ENCODE assay signal across 1 cellular context in the genomic region with DNA sequence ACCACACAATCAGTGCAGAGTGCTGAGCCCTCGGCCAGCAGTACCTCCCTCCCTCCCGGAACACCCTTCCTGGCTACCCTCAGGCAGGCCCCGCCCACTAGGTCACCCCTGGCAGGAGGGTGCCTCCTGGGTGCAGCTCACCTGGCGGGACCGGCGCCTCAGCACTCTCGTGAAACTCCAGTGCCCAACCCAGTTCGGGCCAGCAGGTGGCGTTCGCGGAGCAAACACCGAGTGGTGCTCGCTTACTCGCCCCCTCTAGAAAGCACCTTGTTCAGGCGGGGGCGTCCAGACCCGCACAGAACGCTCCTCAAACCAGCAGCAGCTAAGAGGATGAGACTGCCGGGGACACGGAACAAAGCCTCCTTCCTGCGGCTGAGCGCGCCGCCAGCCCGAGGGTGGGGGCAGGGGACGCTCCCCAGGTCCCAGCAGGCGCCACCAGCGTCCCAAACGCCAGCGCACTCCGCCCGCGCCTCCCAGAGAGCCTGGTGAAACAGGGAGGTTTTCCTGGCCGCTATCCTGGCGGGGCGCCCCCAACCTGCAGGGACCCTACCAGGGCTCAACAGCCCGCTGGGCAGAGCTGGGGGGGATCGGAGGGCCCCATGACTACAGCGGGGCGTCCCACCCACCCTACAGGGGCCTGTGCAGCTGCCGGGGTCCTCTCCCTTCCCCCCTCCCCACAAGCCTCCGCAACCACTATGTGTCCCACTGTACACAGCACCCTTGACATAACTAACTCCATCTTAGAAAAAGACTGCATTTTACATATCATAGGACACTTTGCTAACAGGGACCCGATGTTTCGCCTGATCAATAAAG.
TF ChIP-seq lines count a peak whose summit lies in the region.

No MANE protein-coding gene starts in this region.

TF ChIP-seq in HepG2, 621 proteins besides CTCF, POLR2A, EP300 and RAD21 (continued from another document and continues in another):
- TF ChIP-seq, protein P1, sequence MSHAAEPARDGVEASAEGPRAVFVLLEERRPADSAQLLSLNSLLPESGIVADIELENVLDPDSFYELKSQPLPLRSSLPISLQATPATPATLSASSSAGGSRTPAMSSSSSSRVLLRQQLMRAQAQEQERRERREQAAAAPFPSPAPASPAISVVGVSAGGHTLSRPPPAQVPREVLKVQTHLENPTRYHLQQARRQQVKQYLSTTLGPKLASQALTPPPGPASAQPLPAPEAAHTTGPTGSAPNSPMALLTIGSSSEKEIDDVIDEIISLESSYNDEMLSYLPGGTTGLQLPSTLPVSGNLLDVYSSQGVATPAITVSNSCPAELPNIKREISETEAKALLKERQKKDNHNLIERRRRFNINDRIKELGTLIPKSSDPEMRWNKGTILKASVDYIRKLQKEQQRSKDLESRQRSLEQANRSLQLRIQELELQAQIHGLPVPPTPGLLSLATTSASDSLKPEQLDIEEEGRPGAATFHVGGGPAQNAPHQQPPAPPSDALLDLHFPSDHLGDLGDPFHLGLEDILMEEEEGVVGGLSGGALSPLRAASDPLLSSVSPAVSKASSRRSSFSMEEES (CRISPR knock-in tag; IDR thresholded peaks at IDR 0.05): no peak
- TF ChIP-seq, protein P2, sequence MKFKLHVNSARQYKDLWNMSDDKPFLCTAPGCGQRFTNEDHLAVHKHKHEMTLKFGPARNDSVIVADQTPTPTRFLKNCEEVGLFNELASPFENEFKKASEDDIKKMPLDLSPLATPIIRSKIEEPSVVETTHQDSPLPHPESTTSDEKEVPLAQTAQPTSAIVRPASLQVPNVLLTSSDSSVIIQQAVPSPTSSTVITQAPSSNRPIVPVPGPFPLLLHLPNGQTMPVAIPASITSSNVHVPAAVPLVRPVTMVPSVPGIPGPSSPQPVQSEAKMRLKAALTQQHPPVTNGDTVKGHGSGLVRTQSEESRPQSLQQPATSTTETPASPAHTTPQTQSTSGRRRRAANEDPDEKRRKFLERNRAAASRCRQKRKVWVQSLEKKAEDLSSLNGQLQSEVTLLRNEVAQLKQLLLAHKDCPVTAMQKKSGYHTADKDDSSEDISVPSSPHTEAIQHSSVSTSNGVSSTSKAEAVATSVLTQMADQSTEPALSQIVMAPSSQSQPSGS (CRISPR knock-in tag; IDR thresholded peaks at IDR 0.05): peak; percentile 40; the same call in 1 of the 2 replicates
- TF ChIP-seq U2AF2 (IDR thresholded peaks at IDR 0.05; ENCODE audit: low read depth, low read length) (no peak), MXI1 (IDR thresholded peaks at IDR 0.05; ENCODE audit: borderline replicate concordance, low read depth, low read length) (0 out of 3 replicates have a peak, but pooled peaks have one; percentile 33), SP5 (CRISPR knock-in tag; IDR thresholded peaks at IDR 0.05; ENCODE audit: borderline replicate concordance, low read depth) (no peak), CBX5 (CRISPR knock-in tag; IDR thresholded peaks at IDR 0.05; ENCODE audit: borderline replicate concordance) (peak; percentile 59; the same call in 1 of the 2 replicates), MIXL1 (CRISPR knock-in tag; IDR thresholded peaks at IDR 0.05) (no peak), BCL6 (CRISPR knock-in tag; IDR thresholded peaks at IDR 0.05) (peak; percentile 60), ZNF335 (CRISPR knock-in tag; IDR thresholded peaks at IDR 0.05) (no peak), SNAI1 (CRISPR knock-in tag; IDR thresholded peaks at IDR 0.05; ENCODE audit: borderline replicate concordance) (no peak), ZNF263 (CRISPR knock-in tag; IDR thresholded peaks at IDR 0.05) (peak; percentile 68; the same call in 1 of the 2 replicates), SALL1 (CRISPR knock-in tag; IDR thresholded peaks at IDR 0.05) (peak; percentile 43; the same call in 1 of the 2 replicates), MYNN (CRISPR knock-in tag; IDR thresholded peaks at IDR 0.05; ENCODE audit: low read depth) (no peak), TRIM24 (CRISPR knock-in tag; IDR thresholded peaks at IDR 0.05) (no peak), AHR (CRISPR knock-in tag; IDR thresholded peaks at IDR 0.05) (0 out of 2 replicates have a peak, but pooled peaks have one; percentile 41), STAG1 (CRISPR knock-in tag; IDR thresholded peaks at IDR 0.05) (peak; percentile 55), JDP2 (CRISPR knock-in tag; IDR thresholded peaks at IDR 0.05; ENCODE audit: borderline replicate concordance) (no peak), ZNF709 (CRISPR knock-in tag; IDR thresholded peaks at IDR 0.05) (no peak), FOXK2 (IDR thresholded peaks at IDR 0.05) (no peak), NPAS2 (CRISPR knock-in tag; IDR thresholded peaks at IDR 0.05; ENCODE audit: borderline replicate concordance) (no peak), EHMT2 (IDR thresholded peaks at IDR 0.05; ENCODE audit: borderline replicate concordance, low read depth, low read length) (no peak), SMARCC2 (IDR thresholded peaks at IDR 0.05) (no peak), GTF3A (CRISPR knock-in tag; conservative IDR thresholded peaks at IDR 0.05) (no peak), KLF16 (CRISPR knock-in tag; IDR thresholded peaks at IDR 0.05) (0 out of 4 replicates have a peak, but pooled peaks of 1 of the 2 experiments have one; percentile 35), ATF7 (IDR thresholded peaks at IDR 0.05) (no peak), ATF7 (CRISPR knock-in tag; IDR thresholded peaks at IDR 0.05) (no peak), ZNF569 (CRISPR knock-in tag; IDR thresholded peaks at IDR 0.05; ENCODE audit: borderline replicate concordance) (no peak), ZNF562 (CRISPR knock-in tag; IDR thresholded peaks at IDR 0.05; ENCODE audit: borderline replicate concordance) (no peak), RCOR2 (CRISPR knock-in tag; IDR thresholded peaks at IDR 0.05) (no peak), KMT2B (CRISPR knock-in tag; IDR thresholded peaks at IDR 0.05) (no peak), TP53 (CRISPR knock-in tag; conservative IDR thresholded peaks at IDR 0.05) (no peak), ZSCAN21 (CRISPR knock-in tag; IDR thresholded peaks at IDR 0.05; ENCODE audit: borderline replicate concordance) (peak; percentile 54; the same call in 1 of the 2 replicates), MTF1 (CRISPR knock-in tag; IDR thresholded peaks at IDR 0.05) (no peak), WIZ (CRISPR knock-in tag; IDR thresholded peaks at IDR 0.05) (peak; percentile 67; the same call in 1 of the 2 replicates), GATA4 (IDR thresholded peaks at IDR 0.05; ENCODE audit: borderline replicate concordance, low read depth) (no peak), ZNF672 (CRISPR knock-in tag; IDR thresholded peaks at IDR 0.05) (no peak), THYN1 (CRISPR knock-in tag; IDR thresholded peaks at IDR 0.05; ENCODE audit: borderline replicate concordance, low read depth) (no peak), RFX1 (IDR thresholded peaks at IDR 0.05) (no peak), SETDB1 (CRISPR knock-in tag; IDR thresholded peaks at IDR 0.05; ENCODE audit: borderline replicate concordance) (no peak), FOXC1 (CRISPR knock-in tag; IDR thresholded peaks at IDR 0.05; ENCODE audit: borderline replicate concordance) (no peak), TCF12 (IDR thresholded peaks at IDR 0.05) (no peak), TCF12 (CRISPR knock-in tag; IDR thresholded peaks at IDR 0.05) (no peak), SIX1 (CRISPR knock-in tag; IDR thresholded peaks at IDR 0.05; ENCODE audit: borderline replicate concordance) (no peak), SPEN (CRISPR knock-in tag; IDR thresholded peaks at IDR 0.05; ENCODE audit: low read depth) (peak; percentile 71), ZNF446 (CRISPR knock-in tag; IDR thresholded peaks at IDR 0.05) (no peak), PCBP2 (optimal IDR thresholded peaks at IDR 0.05; ENCODE audit: low read depth, low read length, poor library complexity, severe bottlenecking) (no peak), CAMTA2 (CRISPR knock-in tag; IDR thresholded peaks at IDR 0.05; ENCODE audit: borderline replicate concordance) (no peak), TGIF2 (CRISPR knock-in tag; IDR thresholded peaks at IDR 0.05) (0 out of 2 replicates have a peak, but pooled peaks have one; percentile 52), ZBTB7B (CRISPR knock-in tag; IDR thresholded peaks at IDR 0.05) (peak; percentile 88), SP4 (CRISPR knock-in tag; IDR thresholded peaks at IDR 0.05) (no peak; the same call in 1 of the 2 replicates), GZF1 (CRISPR knock-in tag; IDR thresholded peaks at IDR 0.05) (no peak)
- TF ChIP-seq, protein P3, sequence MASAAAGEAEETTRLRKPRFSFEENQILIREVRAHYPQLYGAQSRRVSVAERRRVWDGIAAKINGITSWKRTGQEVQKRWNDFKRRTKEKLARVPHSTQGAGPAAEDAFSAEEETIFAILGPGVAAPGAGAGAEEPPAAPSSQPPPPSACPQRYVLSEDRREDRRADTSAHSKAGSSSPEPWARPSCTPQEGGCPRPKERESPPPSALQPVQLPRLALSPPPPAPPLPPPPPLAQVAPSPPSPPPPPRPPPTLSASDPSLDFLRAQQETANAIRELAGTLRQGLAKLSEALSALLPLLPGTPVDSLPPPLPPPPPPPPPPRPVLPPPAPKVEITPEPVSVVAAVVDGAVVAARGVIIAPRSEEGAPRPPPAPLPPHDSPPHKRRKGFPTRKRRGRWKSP (CRISPR knock-in tag; IDR thresholded peaks at IDR 0.05): peak; percentile 63; the same call in 1 of the 2 replicates
- TF ChIP-seq, protein P4, sequence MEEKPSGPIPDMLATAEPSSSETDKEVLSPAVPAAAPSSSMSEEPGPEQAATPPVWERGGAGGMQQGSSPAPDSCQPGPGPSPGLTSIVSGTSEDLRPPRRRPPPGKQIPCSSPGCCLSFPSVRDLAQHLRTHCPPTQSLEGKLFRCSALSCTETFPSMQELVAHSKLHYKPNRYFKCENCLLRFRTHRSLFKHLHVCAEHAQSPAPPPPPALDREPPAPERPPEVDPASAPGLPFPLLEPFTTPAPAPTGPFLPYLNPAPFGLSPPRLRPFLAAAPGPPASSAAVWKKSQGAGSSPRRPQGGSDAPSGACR (CRISPR knock-in tag; IDR thresholded peaks at IDR 0.05): no peak
- TF ChIP-seq, protein P5, sequence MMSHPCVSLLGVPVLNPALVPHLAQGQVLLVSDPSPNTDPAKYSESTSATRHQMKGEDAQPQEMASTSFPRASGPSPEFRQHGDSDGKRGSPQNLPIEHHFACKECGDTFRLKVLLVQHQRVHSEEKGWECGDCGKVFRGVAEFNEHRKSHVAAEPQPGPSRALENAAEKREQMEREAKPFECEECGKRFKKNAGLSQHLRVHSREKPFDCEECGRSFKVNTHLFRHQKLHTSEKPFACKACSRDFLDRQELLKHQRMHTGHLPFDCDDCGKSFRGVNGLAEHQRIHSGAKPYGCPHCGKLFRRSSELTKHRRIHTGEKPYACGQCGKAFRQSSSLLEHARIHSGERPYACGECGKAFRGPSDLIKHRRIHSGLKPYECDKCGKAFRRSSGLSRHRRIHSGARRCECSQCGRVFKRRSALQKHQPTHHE (CRISPR knock-in tag; IDR thresholded peaks at IDR 0.05; ENCODE audit: borderline replicate concordance): no peak
- TF ChIP-seq, protein P6, sequence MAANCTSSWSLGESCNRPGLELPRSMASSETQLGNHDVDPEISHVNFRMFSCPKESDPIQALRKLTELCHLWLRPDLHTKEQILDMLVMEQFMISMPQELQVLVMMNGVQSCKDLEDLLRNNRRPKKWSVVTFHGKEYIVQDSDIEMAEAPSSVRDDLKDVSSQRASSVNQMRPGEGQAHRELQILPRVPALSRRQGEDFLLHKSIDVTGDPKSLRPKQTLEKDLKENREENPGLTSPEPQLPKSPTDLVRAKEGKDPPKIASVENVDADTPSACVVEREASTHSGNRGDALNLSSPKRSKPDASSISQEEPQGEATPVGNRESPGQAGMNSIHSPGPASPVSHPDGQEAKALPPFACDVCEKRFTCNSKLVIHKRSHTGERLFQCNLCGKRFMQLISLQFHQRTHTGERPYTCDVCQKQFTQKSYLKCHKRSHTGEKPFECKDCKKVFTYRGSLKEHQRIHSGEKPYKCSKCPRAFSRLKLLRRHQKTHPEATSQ (CRISPR knock-in tag; IDR thresholded peaks at IDR 0.05; ENCODE audit: borderline replicate concordance): no peak
- TF ChIP-seq, protein P7, sequence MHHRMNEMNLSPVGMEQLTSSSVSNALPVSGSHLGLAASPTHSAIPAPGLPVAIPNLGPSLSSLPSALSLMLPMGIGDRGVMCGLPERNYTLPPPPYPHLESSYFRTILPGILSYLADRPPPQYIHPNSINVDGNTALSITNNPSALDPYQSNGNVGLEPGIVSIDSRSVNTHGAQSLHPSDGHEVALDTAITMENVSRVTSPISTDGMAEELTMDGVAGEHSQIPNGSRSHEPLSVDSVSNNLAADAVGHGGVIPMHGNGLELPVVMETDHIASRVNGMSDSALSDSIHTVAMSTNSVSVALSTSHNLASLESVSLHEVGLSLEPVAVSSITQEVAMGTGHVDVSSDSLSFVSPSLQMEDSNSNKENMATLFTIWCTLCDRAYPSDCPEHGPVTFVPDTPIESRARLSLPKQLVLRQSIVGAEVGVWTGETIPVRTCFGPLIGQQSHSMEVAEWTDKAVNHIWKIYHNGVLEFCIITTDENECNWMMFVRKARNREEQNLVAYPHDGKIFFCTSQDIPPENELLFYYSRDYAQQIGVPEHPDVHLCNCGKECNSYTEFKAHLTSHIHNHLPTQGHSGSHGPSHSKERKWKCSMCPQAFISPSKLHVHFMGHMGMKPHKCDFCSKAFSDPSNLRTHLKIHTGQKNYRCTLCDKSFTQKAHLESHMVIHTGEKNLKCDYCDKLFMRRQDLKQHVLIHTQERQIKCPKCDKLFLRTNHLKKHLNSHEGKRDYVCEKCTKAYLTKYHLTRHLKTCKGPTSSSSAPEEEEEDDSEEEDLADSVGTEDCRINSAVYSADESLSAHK (CRISPR knock-in tag; IDR thresholded peaks at IDR 0.05; ENCODE audit: borderline replicate concordance): no peak
- TF ChIP-seq, protein P8, sequence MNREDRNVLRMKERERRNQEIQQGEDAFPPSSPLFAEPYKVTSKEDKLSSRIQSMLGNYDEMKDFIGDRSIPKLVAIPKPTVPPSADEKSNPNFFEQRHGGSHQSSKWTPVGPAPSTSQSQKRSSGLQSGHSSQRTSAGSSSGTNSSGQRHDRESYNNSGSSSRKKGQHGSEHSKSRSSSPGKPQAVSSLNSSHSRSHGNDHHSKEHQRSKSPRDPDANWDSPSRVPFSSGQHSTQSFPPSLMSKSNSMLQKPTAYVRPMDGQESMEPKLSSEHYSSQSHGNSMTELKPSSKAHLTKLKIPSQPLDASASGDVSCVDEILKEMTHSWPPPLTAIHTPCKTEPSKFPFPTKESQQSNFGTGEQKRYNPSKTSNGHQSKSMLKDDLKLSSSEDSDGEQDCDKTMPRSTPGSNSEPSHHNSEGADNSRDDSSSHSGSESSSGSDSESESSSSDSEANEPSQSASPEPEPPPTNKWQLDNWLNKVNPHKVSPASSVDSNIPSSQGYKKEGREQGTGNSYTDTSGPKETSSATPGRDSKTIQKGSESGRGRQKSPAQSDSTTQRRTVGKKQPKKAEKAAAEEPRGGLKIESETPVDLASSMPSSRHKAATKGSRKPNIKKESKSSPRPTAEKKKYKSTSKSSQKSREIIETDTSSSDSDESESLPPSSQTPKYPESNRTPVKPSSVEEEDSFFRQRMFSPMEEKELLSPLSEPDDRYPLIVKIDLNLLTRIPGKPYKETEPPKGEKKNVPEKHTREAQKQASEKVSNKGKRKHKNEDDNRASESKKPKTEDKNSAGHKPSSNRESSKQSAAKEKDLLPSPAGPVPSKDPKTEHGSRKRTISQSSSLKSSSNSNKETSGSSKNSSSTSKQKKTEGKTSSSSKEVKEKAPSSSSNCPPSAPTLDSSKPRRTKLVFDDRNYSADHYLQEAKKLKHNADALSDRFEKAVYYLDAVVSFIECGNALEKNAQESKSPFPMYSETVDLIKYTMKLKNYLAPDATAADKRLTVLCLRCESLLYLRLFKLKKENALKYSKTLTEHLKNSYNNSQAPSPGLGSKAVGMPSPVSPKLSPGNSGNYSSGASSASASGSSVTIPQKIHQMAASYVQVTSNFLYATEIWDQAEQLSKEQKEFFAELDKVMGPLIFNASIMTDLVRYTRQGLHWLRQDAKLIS (CRISPR knock-in tag; IDR thresholded peaks at IDR 0.05): no peak
